Comparison of ENCODE assay signal across 23 cellular contexts in the genomic region with DNA sequence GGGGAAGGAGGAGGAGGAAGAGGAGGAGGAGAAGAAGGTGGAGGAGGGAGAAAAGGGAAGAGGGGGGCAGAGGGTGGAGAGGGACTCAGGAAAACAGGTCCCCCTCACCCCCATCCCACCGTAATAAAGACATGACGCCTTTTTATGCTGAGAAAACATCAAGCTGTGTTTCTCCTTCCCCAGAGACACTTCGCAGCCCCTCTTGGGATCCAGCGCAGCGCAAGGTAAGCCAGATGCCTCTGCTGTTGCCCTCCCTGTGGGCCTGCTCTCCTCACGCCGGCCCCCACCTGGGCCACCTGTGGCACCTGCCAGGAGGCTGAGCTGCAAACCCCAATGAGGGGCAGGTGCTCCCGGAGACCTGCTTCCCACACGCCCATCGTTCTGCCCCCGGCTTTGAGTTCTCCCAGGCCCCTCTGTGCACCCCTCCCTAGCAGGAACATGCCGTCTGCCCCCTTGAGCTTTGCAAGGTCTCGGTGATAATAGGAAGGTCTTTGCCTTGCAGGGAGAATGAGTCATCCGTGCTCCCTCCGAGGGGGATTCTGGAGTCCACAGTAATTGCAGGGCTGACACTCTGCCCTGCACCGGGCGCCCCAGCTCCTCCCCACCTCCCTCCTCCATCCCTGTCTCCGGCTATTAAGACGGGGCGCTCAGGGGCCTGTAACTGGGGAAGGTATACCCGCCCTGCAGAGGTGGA. TPM values are rescaled to one million over a fixed set of nuclear protein-coding genes. Genes with fewer than 3 reads are reported as not detected.
"Had no signal": no experiment of that assay in that cellular context is flagged by ENCODE, and none has a peak within 500 bp of the region (broad histone marks: within the 10 kb centered on the region; RNA-seq: fewer than 3 reads in every experiment).

No MANE protein-coding gene starts in this region.

- ATAC-seq: activated T-cell treated with anti-CD3 and anti-CD28 coated beads, Interleukin-2, amount 50 U/mL, for 72 hours; left cardiac atrium; naive thymus-derived CD8-positive, alpha-beta T cell; stimulated activated memory B cell treated with anti-CD40 and anti-IgM and Interleukin-4, amounts not matched to agents 10 μg/mL and 1 μg/mL and 100 μg/mL, for 72 hours had no signal

- FAIRE-seq: astrocyte, frontal cortex had no signal

- H3K4me1 ChIP-seq: adrenal gland, breast epithelium, parathyroid adenoma, sigmoid colon had no signal

- H3K27me3 ChIP-seq: adrenal gland, breast epithelium, neutrophil, sigmoid colon had no signal

- H3K27ac Mint-ChIP-seq: activated naive CD4-positive, alpha-beta T cell treated with anti-CD3 and anti-CD28 coated beads, Interleukin-2, amount 50 U/mL, for 24 hours; activated T-cell treated with anti-CD3 and anti-CD28 coated beads, Interleukin-2, amount 50 U/mL, for 72 hours; naive thymus-derived CD8-positive, alpha-beta T cell; stimulated activated memory B cell treated with anti-CD40 and anti-IgM and Interleukin-4, amounts not matched to agents 10 μg/mL and 1 μg/mL and 100 μg/mL, for 72 hours had no signal

- H3K36me3 ChIP-seq: adrenal gland, breast epithelium, neutrophil, sigmoid colon had no signal

- H3K27ac ChIP-seq: adrenal gland, breast epithelium, coronary artery, neutrophil, parathyroid adenoma, sigmoid colon had no signal

- H3K4me1 Mint-ChIP-seq: activated naive CD4-positive, alpha-beta T cell treated with anti-CD3 and anti-CD28 coated beads, Interleukin-2, amount 50 U/mL, for 24 hours; naive thymus-derived CD8-positive, alpha-beta T cell; stimulated activated memory B cell treated with anti-CD40 and anti-IgM and Interleukin-4, amounts not matched to agents 10 μg/mL and 1 μg/mL and 100 μg/mL, for 72 hours had no signal

- H3K36me3 Mint-ChIP-seq: activated naive CD4-positive, alpha-beta T cell treated with anti-CD3 and anti-CD28 coated beads, Interleukin-2, amount 50 U/mL, for 24 hours; naive thymus-derived CD8-positive, alpha-beta T cell; stimulated activated memory B cell treated with anti-CD40 and anti-IgM and Interleukin-4, amounts not matched to agents 10 μg/mL and 1 μg/mL and 100 μg/mL, for 72 hours had no signal

- H3K9me3 ChIP-seq: adrenal gland, breast epithelium, neutrophil, sigmoid colon had no signal

- H3K4me3 Mint-ChIP-seq: activated naive CD4-positive, alpha-beta T cell treated with anti-CD3 and anti-CD28 coated beads, Interleukin-2, amount 50 U/mL, for 24 hours; activated T-cell treated with anti-CD3 and anti-CD28 coated beads, Interleukin-2, amount 50 U/mL, for 72 hours; naive thymus-derived CD8-positive, alpha-beta T cell; stimulated activated memory B cell treated with anti-CD40 and anti-IgM and Interleukin-4, amounts not matched to agents 10 μg/mL and 1 μg/mL and 100 μg/mL, for 72 hours had no signal

- H3K9ac ChIP-seq: parathyroid adenoma had no signal

- H2AFZ ChIP-seq: parathyroid adenoma had no signal

- DNase-seq: activated CD4-positive, alpha-beta T cell treated with anti-CD3 and anti-CD28 coated beads, Interleukin-2, amount 50 U/mL, for 1 hour; activated CD4-positive, CD25-positive, alpha-beta regulatory T cell; activated CD8-positive, alpha-beta memory T cell treated with anti-CD3 and anti-CD28 coated beads for 24 hours; activated gamma-delta T cell; activated T-cell treated with anti-CD3 and anti-CD28 coated beads, Interleukin-2, amount 50 U/mL, for 72 hours; adrenal gland; left cardiac atrium; mesendoderm; naive thymus-derived CD8-positive, alpha-beta T cell; sigmoid colon; stimulated activated CD4-positive, alpha-beta T cell treated with anti-CD3 and anti-CD28 coated beads, Interleukin-4, amount 100 ng/mL, for 24 hours; T-helper 1 cell; T-helper 9 cell had no signal

- H3K27me3 Mint-ChIP-seq: activated naive CD4-positive, alpha-beta T cell treated with anti-CD3 and anti-CD28 coated beads, Interleukin-2, amount 50 U/mL, for 24 hours; stimulated activated memory B cell treated with anti-CD40 and anti-IgM and Interleukin-4, amounts not matched to agents 10 μg/mL and 1 μg/mL and 100 μg/mL, for 72 hours had no signal

- H3K4me3 ChIP-seq: adrenal gland, breast epithelium, coronary artery, sigmoid colon had no signal

RNA-seq across cellular contexts. Expression of a gene that starts 45.3 kb away (rescaled TPM):
- total RNA-seq: activated T-cell treated with anti-CD3 and anti-CD28 coated beads, Interleukin-2, amount 50 U/mL, for 72 hours; adrenal gland; astrocyte; frontal cortex; left cardiac atrium; naive thymus-derived CD8-positive, alpha-beta T cell; ureter had no signal
- polyA plus RNA-seq: adrenal gland; esophagus; naive thymus-derived CD8-positive, alpha-beta T cell had no signal
